9 cellular contexts compared by ENCODE assay signal in the genomic region with DNA sequence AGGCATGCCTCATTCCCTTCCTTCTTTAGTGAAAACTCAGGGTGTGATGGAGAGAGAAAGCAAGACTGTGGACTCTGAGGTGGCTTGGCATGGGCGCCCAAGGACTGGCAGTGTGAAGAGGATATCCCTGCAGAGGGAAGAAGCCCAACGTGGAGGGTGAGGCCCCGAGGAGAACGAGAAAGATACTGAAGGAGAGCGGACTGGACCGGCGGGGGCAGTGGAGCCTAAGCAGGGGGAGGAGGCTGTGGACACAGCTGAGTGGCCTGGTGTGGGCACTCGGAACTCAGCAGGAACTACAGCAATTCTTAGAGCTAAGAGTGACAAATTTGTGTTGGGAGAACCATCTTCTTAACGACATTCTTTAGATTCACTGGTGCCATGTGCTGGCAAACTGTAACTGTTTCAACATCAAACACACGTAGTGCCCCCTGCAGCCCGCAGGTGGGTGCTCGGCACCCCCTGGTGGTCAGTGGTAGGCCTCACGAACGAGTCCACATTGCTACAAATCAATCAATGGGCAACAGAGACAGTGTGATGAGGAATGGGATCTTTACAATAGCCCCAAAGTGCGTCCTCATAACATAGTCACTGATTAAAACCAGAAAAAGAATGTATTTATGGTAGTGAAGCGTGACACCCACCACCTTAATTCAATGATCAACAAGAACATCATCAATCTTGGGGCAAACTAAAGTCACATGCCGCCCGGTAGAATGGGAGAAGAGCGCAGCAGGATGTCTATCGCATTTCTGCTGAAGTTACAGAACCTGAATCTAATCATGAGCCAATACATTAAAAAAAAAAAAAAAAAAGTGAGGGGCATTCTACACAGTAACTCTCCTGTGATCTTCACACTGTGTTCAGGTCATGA. TPM values are rescaled to one million over a fixed set of nuclear protein-coding genes. Genes with fewer than 3 reads are reported as not detected.
DNase-seq lines count a peak whose midpoint lies in the region; ATAC-seq, FAIRE-seq and TF ChIP-seq lines count a peak whose summit lies in the region.
"Had no signal": no experiment of that assay in that cellular context is flagged by ENCODE, and none has a peak within 500 bp of the region (broad histone marks: within the 10 kb centered on the region; RNA-seq: fewer than 3 reads in every experiment).

No MANE protein-coding gene starts in this region.

- FAIRE-seq in kidney (lab: Jason Lieb, UNC) = no peak

- H3K4me1 ChIP-seq in kidney (ENCODE audit: control insufficient read depth in 1 of 2, insufficient read depth in 1 of 2, low read depth in 1 of 2, low read length in 2 of 2) (no peaks in the 10 kb centered on the region), tibial artery (no peaks in the 10 kb centered on the region), esophagus squamous epithelium (no peaks in the 10 kb centered on the region)

- CTCF ChIA-PET in AG04450 (lab: Charles Lee) = interaction anchor here (0.6 to 1.1 kb wide), 5 partner anchors 63 to 235 kb away, joined by 3 to 6 read pairs (median 5); no protein-coding TSS in a partner anchor

- H3K9me3 ChIP-seq in AG04450 (ENCODE audit: control insufficient read depth, insufficient read depth, low read length) = no peaks in the 10 kb centered on the region
- H3K9me3 ChIP-seq in kidney (ENCODE audit: control insufficient read depth in 1 of 2, low read length in 2 of 2) = no peaks in the 10 kb centered on the region
- no peaks in the 10 kb centered on the region for H3K9me3 ChIP-seq in tibial artery
- H3K9me3 ChIP-seq in esophagus squamous epithelium = no peaks in the 10 kb centered on the region

- H3K36me3 ChIP-seq in kidney (ENCODE audit: control insufficient read depth in 1 of 2, insufficient read depth in 2 of 2, low read length in 2 of 2) = no peaks in the 10 kb centered on the region
- H3K36me3 ChIP-seq in tibial artery = no peaks in the 10 kb centered on the region
- H3K36me3 ChIP-seq in esophagus squamous epithelium = no peaks in the 10 kb centered on the region

- H3K9ac ChIP-seq in kidney (ENCODE audit: low read length in 2 of 2) = no peak overlapping the region

- H3K9me3 Mint-ChIP-seq in activated naive CD8-positive, alpha-beta T cell treated with anti-CD3 and anti-CD28 coated beads, Interleukin-2, amount 10 ng/mL, durations not matched to agents 7 days and 5 days = no peaks in the 10 kb centered on the region

- peak; percentile 67 for ATAC-seq in activated naive CD8-positive, alpha-beta T cell treated with anti-CD3 and anti-CD28 coated beads, Interleukin-2, amount 10 ng/mL, durations not matched to agents 7 days and 5 days (ENCODE audit: low read depth)
- no peak for ATAC-seq in HG02870 (IDR thresholded peaks at IDR 0.05; ENCODE audit: unreplicated experiment)

- WGBS in esophagus squamous epithelium, 2 donors = 52 to 63% methylated on average over 18 to 20 of the region's 20 CpGs

- POLR2A ChIA-PET in AG04450 (lab: Yijun Ruan, JAX) = no interaction called here
- POLR2A ChIA-PET in activated naive CD8-positive, alpha-beta T cell treated with anti-CD3 and anti-CD28 coated beads, Interleukin-2, amount 10 ng/mL, durations not matched to agents 7 days and 5 days (lab: Charles Lee) = no interaction called here

- no peak overlapping the region for H3K27ac Mint-ChIP-seq in activated naive CD8-positive, alpha-beta T cell treated with anti-CD3 and anti-CD28 coated beads, Interleukin-2, amount 10 ng/mL, durations not matched to agents 7 days and 5 days

- H3K27me3 ChIP-seq in AG04450 (ENCODE audit: control insufficient read depth, insufficient read depth, low read length) = peaks cover 11% of the 10 kb centered on the region
- no peaks in the 10 kb centered on the region for H3K27me3 ChIP-seq in tibial artery
- no peaks in the 10 kb centered on the region for H3K27me3 ChIP-seq in esophagus squamous epithelium

- H3K27ac ChIP-seq in AG04450 (ENCODE audit: low read depth, low read length) (no peak overlapping the region), kidney (ENCODE audit: low read depth in 2 of 2, low read length in 2 of 2) (no peak overlapping the region), tibial artery (no peak overlapping the region), esophagus squamous epithelium (no peak overlapping the region)

- H3K36me3 Mint-ChIP-seq in activated naive CD8-positive, alpha-beta T cell treated with anti-CD3 and anti-CD28 coated beads, Interleukin-2, amount 10 ng/mL, durations not matched to agents 7 days and 5 days = no peaks in the 10 kb centered on the region

- H3K27me3 Mint-ChIP-seq in activated naive CD8-positive, alpha-beta T cell treated with anti-CD3 and anti-CD28 coated beads, Interleukin-2, amount 10 ng/mL, durations not matched to agents 7 days and 5 days = peaks cover 9% of the 10 kb centered on the region

- DNase-seq in AG04450 (ENCODE audit: low read depth, low spot score) (no peak), NCI-H1105 treated with DMSO at 0.1 percent for 48 hours (lab: John Stamatoyannopoulos, UW) (peak; percentile 1), kidney (no peak), tibial artery (no peak), esophagus squamous epithelium (lab: John Stamatoyannopoulos, UW) (no peak)
- peak; percentile 71 for DNase-seq in activated naive CD8-positive, alpha-beta T cell treated with anti-CD3 and anti-CD28 coated beads, Interleukin-2, amount 10 ng/mL, durations not matched to agents 7 days and 5 days

- no peak overlapping the region for H3K4me3 Mint-ChIP-seq in activated naive CD8-positive, alpha-beta T cell treated with anti-CD3 and anti-CD28 coated beads, Interleukin-2, amount 10 ng/mL, durations not matched to agents 7 days and 5 days

- TF ChIP-seq CTCF in AG04450 (IDR thresholded peaks at IDR 0.05; ENCODE audit: low read depth, low read length) (peak; percentile 75), GM12872 (IDR thresholded peaks at IDR 0.05; ENCODE audit: insufficient read depth, low read depth, low read length) (peak; percentile 85), kidney (IDR thresholded peaks at IDR 0.05; ENCODE audit: borderline replicate concordance, extremely low read depth, insufficient read depth) (peak; percentile 48), tibial artery (IDR thresholded peaks at IDR 0.05) (peak; percentile 10 to 16), esophagus squamous epithelium (IDR thresholded peaks at IDR 0.05) (peak in 3 of 6 experiments; percentile 16 to 44 (median 18))

- H3K4me1 Mint-ChIP-seq in activated naive CD8-positive, alpha-beta T cell treated with anti-CD3 and anti-CD28 coated beads, Interleukin-2, amount 10 ng/mL, durations not matched to agents 7 days and 5 days = peaks cover 8% of the 10 kb centered on the region

- no peak overlapping the region for H3K4me3 ChIP-seq in AG04450 (ENCODE audit: low read depth, low read length)
- no peak overlapping the region for H3K4me3 ChIP-seq in kidney (ENCODE audit: low read length in 2 of 2)
- no peak overlapping the region for H3K4me3 ChIP-seq in tibial artery
- no peak overlapping the region for H3K4me3 ChIP-seq in esophagus squamous epithelium

- intact Hi-C loops in kidney (cut with DNase I) (no loop called here), tibial artery (cut with DNase I; ENCODE audit: low total_unique reads) (no loop called here), esophagus squamous epithelium (cut with DNase I) (no loop called here)

- no peak for TF ChIP-seq POLR2A in esophagus squamous epithelium (IDR thresholded peaks at IDR 0.05)

RNA-seq across cellular contexts. Expression of a gene that starts 2.0 kb away (rescaled TPM):
- not detected in 2 replicates for polyA plus RNA-seq in AG04450 (2011; rRNA removed)
- polyA minus RNA-seq in AG04450 (2011; rRNA and poly(A)+ RNA removed) = not detected in 2 replicates
- total RNA-seq in activated naive CD8-positive, alpha-beta T cell treated with anti-CD3 and anti-CD28 coated beads, Interleukin-2, amount 10 ng/mL, durations not matched to agents 7 days and 5 days = not detected
- total RNA-seq in kidney = not detected
- not detected for polyA plus RNA-seq in kidney (ENCODE audit: insufficient read depth, low read depth, low replicate concordance)
- total RNA-seq in esophagus squamous epithelium = not detected
- total RNA-seq: subcutaneous adipose tissue had no signal

RNA-seq across cellular contexts. Expression of a gene that starts 48.5 kb away (rescaled TPM):
- not detected in 2 replicates for polyA plus RNA-seq in AG04450 (2011; rRNA removed)
- not detected in 2 replicates for polyA minus RNA-seq in AG04450 (2011; rRNA and poly(A)+ RNA removed)
- total RNA-seq in activated naive CD8-positive, alpha-beta T cell treated with anti-CD3 and anti-CD28 coated beads, Interleukin-2, amount 10 ng/mL, durations not matched to agents 7 days and 5 days = not detected
- 0.13 TPM for total RNA-seq in kidney
- polyA plus RNA-seq in kidney (ENCODE audit: insufficient read depth, low read depth, low replicate concordance) = not detected
- total RNA-seq in esophagus squamous epithelium = under 1 TPM in 1 of 4 donors, not detected in 3; 0.27 TPM
- total RNA-seq: subcutaneous adipose tissue had no signal

Comparison
In these comparisons a context has a peak if more than half of its experiments do, and no peak if none do; other contexts are left out.
1. DNase-seq: peak in NCI-H1105 treated with DMSO at 0.1 percent for 48 hours (single experiment) and activated naive CD8-positive, alpha-beta T cell treated with anti-CD3 and anti-CD28 coated beads, Interleukin-2, amount 10 ng/mL, durations not matched to agents 7 days and 5 days (single experiment); none in AG04450 (single experiment), kidney (single experiment), tibial artery (0 of 2) and esophagus squamous epithelium (single experiment).